ENCODE assay signal across 31 cellular contexts in the genomic region with DNA sequence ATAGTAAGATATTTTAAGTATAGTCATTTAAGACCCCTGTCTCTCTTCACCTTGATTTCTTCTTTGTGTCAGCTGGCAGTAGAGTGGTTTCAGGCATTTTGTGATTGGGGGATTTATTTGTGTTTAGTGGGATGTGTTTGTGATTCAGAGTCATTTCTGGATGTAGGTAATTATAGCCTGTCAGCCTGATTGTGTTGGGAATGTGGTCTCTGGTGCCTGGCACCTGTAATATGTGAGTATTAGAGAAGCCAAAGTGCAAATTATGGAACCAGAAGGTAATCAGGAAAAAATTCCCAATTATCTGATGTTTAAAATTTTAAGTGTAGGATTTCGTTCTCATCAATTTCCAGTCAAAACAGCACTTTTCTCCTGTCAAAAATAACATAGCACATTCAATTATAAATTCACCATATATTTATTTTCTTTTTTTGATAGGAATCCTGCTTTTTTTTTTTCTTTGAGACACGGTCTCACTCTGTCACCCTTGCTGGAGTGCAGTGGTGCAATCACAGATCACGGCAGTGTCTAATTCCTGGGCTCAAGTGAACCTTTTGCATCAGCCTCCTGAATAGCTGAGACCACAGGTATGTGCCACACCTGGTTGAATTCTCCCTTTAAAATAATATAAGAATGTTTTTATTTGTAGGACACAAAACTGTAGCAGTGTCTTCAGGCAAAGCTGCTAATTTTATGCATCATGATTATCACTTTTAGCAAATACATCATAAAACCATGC. TPM values are rescaled to one million over a fixed set of nuclear protein-coding genes. Genes with fewer than 3 reads are reported as not detected.
DNase-seq lines count a peak whose midpoint lies in the region; ATAC-seq and TF ChIP-seq lines count a peak whose summit lies in the region.
"Had no signal": no experiment of that assay in that cellular context is flagged by ENCODE, and none has a peak within 500 bp of the region (broad histone marks: within the 10 kb centered on the region; RNA-seq: fewer than 3 reads in every experiment).

No MANE protein-coding gene starts in this region.

- H3K27me3 Mint-ChIP-seq in CD4-positive, alpha-beta memory T cell: no peaks in the 10 kb centered on the region
- no peaks in the 10 kb centered on the region for H3K27me3 Mint-ChIP-seq in T-helper 2 cell treated with Interferon-gamma antibody and Interleukin-4, amounts not matched to agents 5 μg/mL and 100 μg/mL, for 36 hours (ENCODE audit: low read depth)
- H3K27me3 Mint-ChIP-seq: activated B cell treated with CpG ODN at 0.5 μM for 24 hours; activated naive CD4-positive, alpha-beta T cell treated with anti-CD3 and anti-CD28 coated beads, Interleukin-2, amount 50 U/mL, for 24 hours had no signal

- no peak for DNase-seq in CD4-positive, alpha-beta memory T cell
- DNase-seq in epithelial cell of prostate (ENCODE audit: low read depth, low spot score) (no peak), left lung (no peak), HCEC 1CT (no peak)
- no peak for DNase-seq in T-helper 2 cell treated with Interferon-gamma antibody and Interleukin-4, amounts not matched to agents 5 μg/mL and 100 μg/mL, for 36 hours (ENCODE audit: low spot score)
- DNase-seq: activated B cell treated with CpG ODN at 0.5 μM for 24 hours; activated CD4-positive, alpha-beta T cell treated with anti-CD3 and anti-CD28 coated beads, Interleukin-2, amount 50 U/mL, for 48 hours; amygdala; BE2C; Caco-2; colonic mucosa; DND-41; effector CD8-positive, alpha-beta T cell; foreskin melanocyte; Karpas-422; mucosa of descending colon; NCI-H187 treated with DMSO at 0.1 percent for 48 hours; NCI-H526 treated with DMSO at 0.1 percent for 48 hours; retina; SIG-M5; stimulated activated CD8-positive, alpha-beta memory T cell treated with anti-CD3 and anti-CD28 coated beads, Interleukin-4, amount 100 ng/mL, for 48 hours; SW 1271 had no signal

- H3K4me1 Mint-ChIP-seq in CD4-positive, alpha-beta memory T cell: peaks cover 0 to 4% (median 0%) of the 10 kb centered on the region in 4 donors
- no peaks in the 10 kb centered on the region for H3K4me1 Mint-ChIP-seq in T-helper 2 cell treated with Interferon-gamma antibody and Interleukin-4, amounts not matched to agents 5 μg/mL and 100 μg/mL, for 36 hours (ENCODE audit: low read depth)
- H3K4me1 Mint-ChIP-seq: activated B cell treated with CpG ODN at 0.5 μM for 24 hours; activated naive CD4-positive, alpha-beta T cell treated with anti-CD3 and anti-CD28 coated beads, Interleukin-2, amount 50 U/mL, for 24 hours; nephron had no signal

- H3K27me3 ChIP-seq in CD4-positive, alpha-beta memory T cell (ENCODE audit: insufficient read depth, low read length): no peaks in the 10 kb centered on the region
- no peaks in the 10 kb centered on the region for H3K27me3 ChIP-seq in left lung
- H3K27me3 ChIP-seq: BE2C, colonic mucosa, esophagus muscularis mucosa, tibial nerve had no signal

- H3K4me1 ChIP-seq in CD4-positive, alpha-beta memory T cell (ENCODE audit: insufficient read depth, low read length): no peaks in the 10 kb centered on the region
- no peaks in the 10 kb centered on the region for H3K4me1 ChIP-seq in left lung
- H3K4me1 ChIP-seq: BE2C, Caco-2, colonic mucosa, esophagus muscularis mucosa, tibial nerve had no signal

- TF ChIP-seq EP300 in Ishikawa (IDR thresholded peaks at IDR 0.05; ENCODE audit: borderline replicate concordance): peak; percentile 72

- TF ChIP-seq RAD21 in Ishikawa (IDR thresholded peaks at IDR 0.05; ENCODE audit: low read depth): no peak

- peaks cover 3% of the 10 kb centered on the region for H3K36me3 ChIP-seq in CD4-positive, alpha-beta memory T cell (ENCODE audit: insufficient read depth, low read length)
- peaks cover 0 to 16% of the 10 kb centered on the region in 2 donors for H3K36me3 ChIP-seq in left lung
- H3K36me3 ChIP-seq: colonic mucosa had no signal

- H3K4me3 Mint-ChIP-seq in CD4-positive, alpha-beta memory T cell: no peak overlapping the region
- H3K4me3 Mint-ChIP-seq in T-helper 2 cell treated with Interferon-gamma antibody and Interleukin-4, amounts not matched to agents 5 μg/mL and 100 μg/mL, for 36 hours: no peak overlapping the region
- H3K4me3 Mint-ChIP-seq: activated B cell treated with CpG ODN at 0.5 μM for 24 hours; activated naive CD4-positive, alpha-beta T cell treated with anti-CD3 and anti-CD28 coated beads, Interleukin-2, amount 50 U/mL, for 24 hours; nephron had no signal

- H3K27ac ChIP-seq in CD4-positive, alpha-beta memory T cell (ENCODE audit: low read depth, low read length): no peak overlapping the region
- peak overlapping the region; percentile 65 for H3K27ac ChIP-seq in epithelial cell of prostate
- no peak overlapping the region for H3K27ac ChIP-seq in left lung
- H3K27ac ChIP-seq: colonic mucosa, esophagus muscularis mucosa, skin epidermis, tibial nerve had no signal

- ATAC-seq in left lung (peak; percentile 26), HG03280 (IDR thresholded peaks at IDR 0.05; ENCODE audit: unreplicated experiment) (no peak), GM21737 (IDR thresholded peaks at IDR 0.05; ENCODE audit: unreplicated experiment) (no peak)
- ATAC-seq: mucosa of descending colon, Panc1 had no signal

- H3K9me3 Mint-ChIP-seq in CD4-positive, alpha-beta memory T cell: peaks cover 0 to 2% (median 0%) of the 10 kb centered on the region in 8 donors
- H3K9me3 Mint-ChIP-seq in T-helper 2 cell treated with Interferon-gamma antibody and Interleukin-4, amounts not matched to agents 5 μg/mL and 100 μg/mL, for 36 hours: no peaks in the 10 kb centered on the region
- H3K9me3 Mint-ChIP-seq: activated B cell treated with CpG ODN at 0.5 μM for 24 hours, nephron had no signal

- no peaks in the 10 kb centered on the region for H3K9me3 ChIP-seq in CD4-positive, alpha-beta memory T cell (ENCODE audit: control insufficient read depth in 1 of 2, low read length in 2 of 2)
- H3K9me3 ChIP-seq in left lung: no peaks in the 10 kb centered on the region
- H3K9me3 ChIP-seq: BE2C, Caco-2, colonic mucosa, esophagus muscularis mucosa, mucosa of descending colon, tibial nerve had no signal

- no peak overlapping the region for H3K4me3 ChIP-seq in CD4-positive, alpha-beta memory T cell (ENCODE audit: low read length in 2 of 2)
- no peak overlapping the region for H3K4me3 ChIP-seq in left lung
- H3K4me3 ChIP-seq: colonic mucosa, esophagus muscularis mucosa, mucosa of descending colon, skin epidermis, tibial nerve had no signal

- POLR2A ChIA-PET in CD4-positive, alpha-beta memory T cell (lab: Charles Lee; ENCODE audit: partially characterized antibody): interaction anchor here (0.6 kb wide), 1 partner anchor 24 kb away, joined by 3 read pairs; no protein-coding TSS in a partner anchor

- intact Hi-C loops in CD4-positive, alpha-beta memory T cell (cut with micrococcal nuclease): no loop called here
- intact Hi-C loops in left lung (cut with DNase I): no loop called here

- TF ChIP-seq CTCF in left lung (IDR thresholded peaks at IDR 0.05): no peak

- CTCF ChIA-PET in CD4-positive, alpha-beta memory T cell (lab: Charles Lee; ENCODE audit: partially characterized antibody): no interaction called here

- peak overlapping the region in 4 of 7 donors; percentile 3 to 47 (median 10) for H3K27ac Mint-ChIP-seq in CD4-positive, alpha-beta memory T cell
- no peak overlapping the region for H3K27ac Mint-ChIP-seq in T-helper 2 cell treated with Interferon-gamma antibody and Interleukin-4, amounts not matched to agents 5 μg/mL and 100 μg/mL, for 36 hours
- H3K27ac Mint-ChIP-seq: activated B cell treated with CpG ODN at 0.5 μM for 24 hours; activated naive CD4-positive, alpha-beta T cell treated with anti-CD3 and anti-CD28 coated beads, Interleukin-2, amount 50 U/mL, for 24 hours; nephron had no signal

- peaks cover 35 to 38% of the 10 kb centered on the region in 2 donors for H3K36me3 Mint-ChIP-seq in CD4-positive, alpha-beta memory T cell
- peaks cover 34% of the 10 kb centered on the region for H3K36me3 Mint-ChIP-seq in T-helper 2 cell treated with Interferon-gamma antibody and Interleukin-4, amounts not matched to agents 5 μg/mL and 100 μg/mL, for 36 hours (ENCODE audit: low read depth)

TF ChIP-seq in Ishikawa, 13 proteins besides CTCF, POLR2A, EP300 and RAD21 (continues in another document):
- no peak for TF ChIP-seq CREB1 (IDR thresholded peaks at IDR 0.05; ENCODE audit: low read depth)
- TF ChIP-seq EGR1 (IDR thresholded peaks at IDR 0.05): no peak
- peak; percentile 88 for TF ChIP-seq TEAD4 (IDR thresholded peaks at IDR 0.05)
- no peak for TF ChIP-seq YY1 (IDR thresholded peaks at IDR 0.05; ENCODE audit: low read depth)
- TF ChIP-seq FOXM1 (IDR thresholded peaks at IDR 0.05; ENCODE audit: borderline replicate concordance, low read depth): peak; percentile 55
- TF ChIP-seq CEBPB (IDR thresholded peaks at IDR 0.05): peak; percentile 87
- peak; percentile 64 for TF ChIP-seq NFIC (IDR thresholded peaks at IDR 0.05)
- TF ChIP-seq, protein P1, sequence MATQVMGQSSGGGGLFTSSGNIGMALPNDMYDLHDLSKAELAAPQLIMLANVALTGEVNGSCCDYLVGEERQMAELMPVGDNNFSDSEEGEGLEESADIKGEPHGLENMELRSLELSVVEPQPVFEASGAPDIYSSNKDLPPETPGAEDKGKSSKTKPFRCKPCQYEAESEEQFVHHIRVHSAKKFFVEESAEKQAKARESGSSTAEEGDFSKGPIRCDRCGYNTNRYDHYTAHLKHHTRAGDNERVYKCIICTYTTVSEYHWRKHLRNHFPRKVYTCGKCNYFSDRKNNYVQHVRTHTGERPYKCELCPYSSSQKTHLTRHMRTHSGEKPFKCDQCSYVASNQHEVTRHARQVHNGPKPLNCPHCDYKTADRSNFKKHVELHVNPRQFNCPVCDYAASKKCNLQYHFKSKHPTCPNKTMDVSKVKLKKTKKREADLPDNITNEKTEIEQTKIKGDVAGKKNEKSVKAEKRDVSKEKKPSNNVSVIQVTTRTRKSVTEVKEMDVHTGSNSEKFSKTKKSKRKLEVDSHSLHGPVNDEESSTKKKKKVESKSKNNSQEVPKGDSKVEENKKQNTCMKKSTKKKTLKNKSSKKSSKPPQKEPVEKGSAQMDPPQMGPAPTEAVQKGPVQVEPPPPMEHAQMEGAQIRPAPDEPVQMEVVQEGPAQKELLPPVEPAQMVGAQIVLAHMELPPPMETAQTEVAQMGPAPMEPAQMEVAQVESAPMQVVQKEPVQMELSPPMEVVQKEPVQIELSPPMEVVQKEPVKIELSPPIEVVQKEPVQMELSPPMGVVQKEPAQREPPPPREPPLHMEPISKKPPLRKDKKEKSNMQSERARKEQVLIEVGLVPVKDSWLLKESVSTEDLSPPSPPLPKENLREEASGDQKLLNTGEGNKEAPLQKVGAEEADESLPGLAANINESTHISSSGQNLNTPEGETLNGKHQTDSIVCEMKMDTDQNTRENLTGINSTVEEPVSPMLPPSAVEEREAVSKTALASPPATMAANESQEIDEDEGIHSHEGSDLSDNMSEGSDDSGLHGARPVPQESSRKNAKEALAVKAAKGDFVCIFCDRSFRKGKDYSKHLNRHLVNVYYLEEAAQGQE (IDR thresholded peaks at IDR 0.05; ENCODE audit: low read depth): no peak

RNA-seq across cellular contexts. Expression of a gene that starts 42.7 kb away (rescaled TPM):
- total RNA-seq in CD4-positive, alpha-beta memory T cell: 10 to 100 TPM; 51.1 to 58.0 TPM
- 100 to 1,000 TPM; 108 to 170 TPM for polyA plus RNA-seq in CD4-positive, alpha-beta memory T cell
- 10 to 100 TPM in 1 of 2 donors, 1 to 10 TPM in 1; 8.5 to 11.8 TPM for total RNA-seq in left lung

Comparison
In these comparisons a context has a peak if more than half of its experiments do, and no peak if none do; other contexts are left out.
1. RNA of a gene that starts 42.7 kb away (total RNA-seq): 51.1 to 58.0 TPM in CD4-positive, alpha-beta memory T cell; 8.5 to 11.8 TPM in left lung; every median in the first group is over 4 times any median in the second.